In genomic region chr1:145845514-145846161, GRCh38 we compare ENCODE assay signal across 1 cellular context.
TF ChIP-seq lines count a peak whose summit lies in the region.

TSS of gene NUDT17 (plus strand) at chr1:145845630. CDS start at chr1:145845641, 11 bp downstream.

TF ChIP-seq in HepG2, 621 proteins besides CTCF, POLR2A, EP300 and RAD21 (continued from another document and continues in another):
- TF ChIP-seq MYC (CRISPR knock-in tag; IDR thresholded peaks at IDR 0.05; ENCODE audit: borderline replicate concordance): no peak; the same call in 1 of the 2 replicates
- no peak for TF ChIP-seq SRSF4 (IDR thresholded peaks at IDR 0.05; ENCODE audit: low read depth, low read length, poor library complexity, severe bottlenecking)
- TF ChIP-seq ZXDC (CRISPR knock-in tag; IDR thresholded peaks at IDR 0.05): no peak
- no peak for TF ChIP-seq NFIC (IDR thresholded peaks at IDR 0.05; ENCODE audit: low read length)
- peak; percentile 56; the same call in 1 of the 2 replicates for TF ChIP-seq ELF3 (CRISPR knock-in tag; IDR thresholded peaks at IDR 0.05)
- TF ChIP-seq ZC3H13 (CRISPR knock-in tag; IDR thresholded peaks at IDR 0.05): no peak; the same call in 1 of the 2 replicates
- TF ChIP-seq FOXC1 (CRISPR knock-in tag; IDR thresholded peaks at IDR 0.05; ENCODE audit: borderline replicate concordance): no peak
- TF ChIP-seq ZBTB33 (CRISPR knock-in tag; IDR thresholded peaks at IDR 0.05): no peak; the same call in 1 of the 2 replicates
- no peak for TF ChIP-seq HDAC2 (CRISPR knock-in tag; IDR thresholded peaks at IDR 0.05)
- no peak for TF ChIP-seq FOXO4 (CRISPR knock-in tag; conservative IDR thresholded peaks at IDR 0.05)
- no peak for TF ChIP-seq MTA3 (CRISPR knock-in tag; IDR thresholded peaks at IDR 0.05)
- TF ChIP-seq SNRNP70 (IDR thresholded peaks at IDR 0.05; ENCODE audit: low read depth, low read length): no peak
- no peak for TF ChIP-seq ZBTB2 (CRISPR knock-in tag; IDR thresholded peaks at IDR 0.05; ENCODE audit: low read depth)
- no peak for TF ChIP-seq TEAD2 (CRISPR knock-in tag; IDR thresholded peaks at IDR 0.05)
- TF ChIP-seq SOX13 (IDR thresholded peaks at IDR 0.05): no peak
- no peak for TF ChIP-seq SOX13 (CRISPR knock-in tag; conservative IDR thresholded peaks at IDR 0.05 in 1 of 2, IDR thresholded peaks at IDR 0.05 in 1 of 2)
- no peak for TF ChIP-seq ZNF281 (CRISPR knock-in tag; IDR thresholded peaks at IDR 0.05; ENCODE audit: borderline replicate concordance)
- peak; percentile 33; the same call in 1 of the 2 replicates for TF ChIP-seq ZSCAN29 (CRISPR knock-in tag; conservative IDR thresholded peaks at IDR 0.05)
- no peak for TF ChIP-seq MLLT10 (CRISPR knock-in tag; IDR thresholded peaks at IDR 0.05)
- no peak for TF ChIP-seq CBX1 (IDR thresholded peaks at IDR 0.05; ENCODE audit: low read depth)
- no peak for TF ChIP-seq KDM6A (CRISPR knock-in tag; IDR thresholded peaks at IDR 0.05; ENCODE audit: low read depth)
- no peak for TF ChIP-seq HDAC6 (IDR thresholded peaks at IDR 0.05; ENCODE audit: low read depth, low read length)
- no peak for TF ChIP-seq MAFG (CRISPR knock-in tag; IDR thresholded peaks at IDR 0.05)
- no peak for TF ChIP-seq ZIK1 (CRISPR knock-in tag; IDR thresholded peaks at IDR 0.05; ENCODE audit: borderline replicate concordance, low read depth)
- TF ChIP-seq TOPORS (CRISPR knock-in tag; IDR thresholded peaks at IDR 0.05): no peak
- TF ChIP-seq ZEB1 (IDR thresholded peaks at IDR 0.05; ENCODE audit: insufficient replicate concordance, low read depth): no peak
- 0 out of 2 replicates have a peak, but pooled peaks have one; percentile 61 for TF ChIP-seq KAT7 (CRISPR knock-in tag; IDR thresholded peaks at IDR 0.05; ENCODE audit: borderline replicate concordance)
- no peak for TF ChIP-seq BHLHE40 (IDR thresholded peaks at IDR 0.05; ENCODE audit: low read length)
- TF ChIP-seq HOMEZ (CRISPR knock-in tag; IDR thresholded peaks at IDR 0.05; ENCODE audit: low read depth): no peak
- no peak; the same call in 1 of the 2 replicates for TF ChIP-seq ZNF878 (CRISPR knock-in tag; IDR thresholded peaks at IDR 0.05)
- TF ChIP-seq MXD3 (CRISPR knock-in tag; IDR thresholded peaks at IDR 0.05): peak; percentile 80
- TF ChIP-seq ZNF558 (CRISPR knock-in tag; IDR thresholded peaks at IDR 0.05; ENCODE audit: borderline replicate concordance): no peak
- TF ChIP-seq ATF7 (IDR thresholded peaks at IDR 0.05): no peak
- no peak for TF ChIP-seq ATF7 (CRISPR knock-in tag; IDR thresholded peaks at IDR 0.05)
- no peak for TF ChIP-seq RBAK (CRISPR knock-in tag; IDR thresholded peaks at IDR 0.05)
- TF ChIP-seq ZNF335 (CRISPR knock-in tag; IDR thresholded peaks at IDR 0.05): no peak
- no peak for TF ChIP-seq TRIM22 (IDR thresholded peaks at IDR 0.05)
- no peak for TF ChIP-seq ZBTB25 (CRISPR knock-in tag; IDR thresholded peaks at IDR 0.05)
- no peak for TF ChIP-seq CSRNP1 (CRISPR knock-in tag; IDR thresholded peaks at IDR 0.05)
- TF ChIP-seq ZNF484 (CRISPR knock-in tag; IDR thresholded peaks at IDR 0.05; ENCODE audit: borderline replicate concordance, low read depth): no peak
- TF ChIP-seq HNRNPH1 (optimal IDR thresholded peaks at IDR 0.05; ENCODE audit: low read depth, low read length): no peak
- no peak for TF ChIP-seq CREM (IDR thresholded peaks at IDR 0.05)
- no peak for TF ChIP-seq CREM (CRISPR knock-in tag; IDR thresholded peaks at IDR 0.05)
- TF ChIP-seq ZNF292 (CRISPR knock-in tag; IDR thresholded peaks at IDR 0.05; ENCODE audit: borderline replicate concordance, low read depth): peak; percentile 56; the same call in 1 of the 2 replicates
- no peak for TF ChIP-seq HOXA9 (CRISPR knock-in tag; IDR thresholded peaks at IDR 0.05; ENCODE audit: borderline replicate concordance)
- 0 out of 2 replicates have a peak, but pooled peaks have one; percentile 21 for TF ChIP-seq RXRB (CRISPR knock-in tag; IDR thresholded peaks at IDR 0.05; ENCODE audit: borderline replicate concordance)
- TF ChIP-seq NFE2 (CRISPR knock-in tag; IDR thresholded peaks at IDR 0.05): no peak
- TF ChIP-seq ZNF367 (CRISPR knock-in tag; IDR thresholded peaks at IDR 0.05; ENCODE audit: borderline replicate concordance): no peak
- no peak for TF ChIP-seq SP1 (IDR thresholded peaks at IDR 0.05)
- no peak for TF ChIP-seq SP1 (CRISPR knock-in tag; IDR thresholded peaks at IDR 0.05)
- no peak for TF ChIP-seq TMF1 (CRISPR knock-in tag; IDR thresholded peaks at IDR 0.05; ENCODE audit: low read depth)
- no peak for TF ChIP-seq ZNF790 (CRISPR knock-in tag; IDR thresholded peaks at IDR 0.05; ENCODE audit: borderline replicate concordance)
- TF ChIP-seq FOXJ3 (CRISPR knock-in tag; IDR thresholded peaks at IDR 0.05; ENCODE audit: borderline replicate concordance): no peak
- TF ChIP-seq KDM3A (CRISPR knock-in tag; IDR thresholded peaks at IDR 0.05; ENCODE audit: low read depth): peak; percentile 81; the same call in 1 of the 2 replicates
